10 cellular contexts compared by ENCODE assay signal in the genomic region with DNA sequence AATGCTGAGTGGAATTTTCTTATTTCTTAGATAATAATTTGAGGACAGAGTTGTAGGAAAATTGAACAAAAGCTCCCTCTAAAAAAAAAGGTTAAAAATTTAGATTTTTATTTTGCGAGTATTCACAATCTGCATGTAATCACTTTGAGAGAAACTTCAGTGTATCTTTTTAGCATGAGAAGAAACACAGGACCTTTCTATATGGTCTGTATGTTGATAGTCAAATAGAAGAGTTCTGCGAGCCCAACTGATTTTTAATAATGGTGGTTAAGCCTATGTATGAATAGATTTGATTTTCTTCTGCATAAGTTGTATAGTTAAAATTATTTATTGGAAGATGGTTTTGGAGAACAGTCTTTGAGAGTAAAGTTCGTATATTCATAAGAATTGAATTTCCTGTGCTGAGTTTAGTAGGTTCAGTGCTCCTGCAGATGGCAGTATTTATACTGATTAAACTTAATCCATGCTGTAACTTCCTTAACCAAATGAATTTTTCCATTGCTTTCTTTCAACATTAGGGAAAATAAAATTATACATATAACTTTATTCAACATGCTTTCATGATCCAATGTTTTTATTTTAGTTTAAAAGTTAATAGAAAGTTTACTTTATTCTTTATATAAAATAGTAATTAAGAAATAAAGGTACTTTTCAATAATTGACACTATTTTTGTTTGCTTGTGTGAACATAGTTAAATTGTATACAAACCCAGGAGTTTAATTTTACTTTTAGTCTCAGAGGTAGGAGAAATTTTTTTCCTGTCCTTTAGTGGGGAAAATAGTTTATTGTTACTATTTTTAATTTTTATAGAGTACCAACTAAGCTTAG. TPM values are rescaled to one million over a fixed set of nuclear protein-coding genes. Genes with fewer than 3 reads are reported as not detected.
DNase-seq lines count a peak whose midpoint lies in the region; ATAC-seq and TF ChIP-seq lines count a peak whose summit lies in the region.
"Had no signal": no experiment of that assay in that cellular context is flagged by ENCODE, and none has a peak within 500 bp of the region (broad histone marks: within the 10 kb centered on the region; RNA-seq: fewer than 3 reads in every experiment).

No MANE protein-coding gene starts in this region.

- H3K27me3 ChIP-seq in Panc1 (ENCODE audit: control insufficient read depth, insufficient read depth, low read length) (no peaks in the 10 kb centered on the region), esophagus muscularis mucosa (no peaks in the 10 kb centered on the region)
- H3K27me3 ChIP-seq: BLaER1 had no signal

- CTCF ChIA-PET in Panc1 (lab: Charles Lee), result no interaction called here

- H3K9me3 ChIP-seq in Panc1 (ENCODE audit: control insufficient read depth, insufficient read depth, low read depth, low read length), result no peaks in the 10 kb centered on the region
- H3K9me3 ChIP-seq in esophagus muscularis mucosa, result no peaks in the 10 kb centered on the region
- H3K9me3 ChIP-seq: BLaER1 had no signal

- DNase-seq in DMS53 (lab: John Stamatoyannopoulos, UW) (peak; percentile 24), DMS53 treated with DMSO at 0.1 percent for 48 hours (lab: John Stamatoyannopoulos, UW; ENCODE audit: unreplicated experiment) (no peak), Panc1 (ENCODE audit: low read depth, low spot score) (no peak), esophagus muscularis mucosa (ENCODE audit: extremely low spot score) (no peak), retinal pigment epithelial cell (ENCODE audit: low read depth) (no peak), DMS79 (lab: John Stamatoyannopoulos, UW) (no peak), NCI-H2171 (lab: John Stamatoyannopoulos, UW) (no peak)

- H3K4me3 ChIP-seq in Panc1 (ENCODE audit: low read depth in 2 of 2, low read length in 2 of 2) (no peak overlapping the region), esophagus muscularis mucosa (no peak overlapping the region), retinal pigment epithelial cell (ENCODE audit: low read length) (no peak overlapping the region)
- H3K4me3 ChIP-seq: BLaER1 had no signal

- H3K27ac ChIP-seq in Panc1 (ENCODE audit: low read length), result no peak overlapping the region
- H3K27ac ChIP-seq in esophagus muscularis mucosa (replicated peaks in 1 of 4), result no peak overlapping the region
- H3K27ac ChIP-seq: BLaER1 had no signal

- intact Hi-C loops in Panc1 (cut with micrococcal nuclease; ENCODE audit: unreplicated experiment), result no loop called here
- intact Hi-C loops in esophagus muscularis mucosa (cut with DNase I), result loop anchor here (10.0 kb wide), 1 partner anchor 312 kb away; no protein-coding TSS in a partner anchor

- H3K36me3 ChIP-seq in Panc1 (ENCODE audit: control insufficient read depth, insufficient read depth, low read length), result peaks cover 62% of the 10 kb centered on the region
- H3K36me3 ChIP-seq in esophagus muscularis mucosa, result peaks cover 24 to 74% (median 55%) of the 10 kb centered on the region in 4 donors

- TSS peak; percentile 14 for BruUV-seq in Panc1 (replicated peaks; lab: Mats Ljungman, UMichigan)

- WGBS in esophagus muscularis mucosa, result 61% methylated on average over 3 of the region's 3 CpGs

- TF ChIP-seq EP300 in esophagus muscularis mucosa (IDR thresholded peaks at IDR 0.05), result no peak

- peak; percentile 63; the same call in 1 of the 2 replicates for TF ChIP-seq CTCF in Panc1 (IDR thresholded peaks at IDR 0.05)
- peak in 2 of 3 experiments; percentile 21 to 35 for TF ChIP-seq CTCF in esophagus muscularis mucosa (IDR thresholded peaks at IDR 0.05)
- peak; percentile 61 for TF ChIP-seq CTCF in retinal pigment epithelial cell (conservative IDR thresholded peaks at IDR 0.05; ENCODE audit: low read depth, low read length)

- POLR2A ChIA-PET in Panc1 (lab: Charles Lee), result no interaction called here

- ATAC-seq in Panc1 (peak; percentile 58; the same call in 1 of the 2 replicates), GM18867 (IDR thresholded peaks at IDR 0.05; ENCODE audit: unreplicated experiment) (no peak)

- no peaks in the 10 kb centered on the region for H3K4me1 ChIP-seq in Panc1 (ENCODE audit: control insufficient read depth, insufficient read depth, low read length)
- peaks cover 0 to 9% (median 0%) of the 10 kb centered on the region in 4 donors for H3K4me1 ChIP-seq in esophagus muscularis mucosa
- H3K4me1 ChIP-seq: BLaER1 had no signal

- no peak for TF ChIP-seq POLR2A in esophagus muscularis mucosa (IDR thresholded peaks at IDR 0.05; ENCODE audit: low read depth)

- in situ Hi-C loops in Panc1 (cut with HindIII; ENCODE audit: low pct_unique_long_range_greater_than_20kb, low sequenced_read_pairs), result no loop called here

RNA-seq across cellular contexts. Expression of a gene that starts 19.6 kb away (rescaled TPM):
- total RNA-seq in Panc1 (2021; ENCODE audit: unreplicated experiment) (75.9 TPM), esophagus muscularis mucosa (10 to 100 TPM; 28.1 to 38.6 (median 29.9) TPM)
- 30.7 TPM for polyA plus RNA-seq in Panc1 (2012; ENCODE audit: insufficient read length)

RNA-seq across cellular contexts. Expression of a gene that starts 49.3 kb away (rescaled TPM):
- not detected for total RNA-seq in Panc1 (2021; ENCODE audit: unreplicated experiment)
- not detected for polyA plus RNA-seq in Panc1 (2012; ENCODE audit: insufficient read length)
- not detected for total RNA-seq in esophagus muscularis mucosa
- total RNA-seq: glomerular endothelial cell had no signal
